In the genomic region with DNA sequence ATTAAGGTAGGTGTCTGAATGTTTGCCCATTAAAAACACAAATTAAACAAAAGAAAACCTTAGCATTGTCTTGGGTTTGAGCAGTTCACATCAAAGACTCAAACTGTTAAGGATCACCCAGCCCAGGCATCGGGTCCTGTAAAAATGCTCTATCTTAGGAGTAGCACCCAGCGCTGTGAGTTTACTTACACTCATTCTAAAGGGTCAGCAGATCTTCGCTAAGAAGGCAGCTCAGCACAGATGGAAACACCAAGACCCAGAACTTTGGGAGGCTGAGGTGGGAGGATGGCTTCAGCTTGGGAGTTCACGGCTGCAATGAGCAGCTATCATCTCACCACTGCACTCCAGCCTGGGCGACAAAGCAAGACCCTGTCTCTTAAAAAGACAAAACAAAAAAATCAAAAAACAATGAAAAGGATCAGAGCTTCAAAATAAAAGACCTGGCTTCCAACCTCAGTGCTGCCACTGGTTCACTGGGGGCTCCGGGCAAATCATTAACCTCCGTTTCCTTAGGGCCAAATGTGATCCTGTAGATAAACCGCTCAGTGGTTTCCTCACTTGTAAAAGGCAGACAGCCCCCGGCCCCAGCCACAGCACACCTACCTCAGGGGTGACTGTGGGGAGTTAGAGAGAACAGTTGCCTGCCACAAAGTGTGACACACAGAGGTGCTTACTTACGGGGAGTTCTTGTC, we compare ENCODE assay signal across 12 cellular contexts. TPM values are rescaled to one million over a fixed set of nuclear protein-coding genes. Genes with fewer than 3 reads are reported as not detected.
A peak's percentile ranks its signal among the peaks of the same experiment; 100 is the strongest.
DNase-seq lines count a peak whose midpoint lies in the region; ATAC-seq and TF ChIP-seq lines count a peak whose summit lies in the region.
"Had no signal": no experiment of that assay in that cellular context is flagged by ENCODE, and none has a peak within 500 bp of the region (broad histone marks: within the 10 kb centered on the region; RNA-seq: fewer than 3 reads in every experiment).

No MANE protein-coding gene starts in this region.

- H3K4me2 ChIP-seq in mesenchymal stem cell (ENCODE audit: low read length, poor library complexity, severe bottlenecking), result no peak overlapping the region

- H2BK120ac ChIP-seq in mesenchymal stem cell (ENCODE audit: low read depth, low read length), result no peak overlapping the region

- H2AK5ac ChIP-seq in mesenchymal stem cell (ENCODE audit: low read length, severe bottlenecking), result no peak overlapping the region

- H3K18ac ChIP-seq in mesenchymal stem cell (ENCODE audit: low read depth in 1 of 2, low read length in 2 of 2), result no peak overlapping the region

- intact Hi-C loops in CD14-positive monocyte (cut with micrococcal nuclease), result no loop called here

- WGBS in mesenchymal stem cell, result 95% methylated on average over 9 of the region's 10 CpGs

- H3K9me3 ChIP-seq in mesenchymal stem cell (ENCODE audit: control insufficient read depth, low read length), result no peaks in the 10 kb centered on the region
- H3K9me3 ChIP-seq: Peyer's patch had no signal

- peaks cover 3% of the 10 kb centered on the region for H3K4me1 Mint-ChIP-seq in CD14-positive monocyte

- peak overlapping the region; percentile 41 for H3K27ac ChIP-seq in C4-2B
- no peak overlapping the region for H3K27ac ChIP-seq in mesenchymal stem cell (ENCODE audit: low read length, poor library complexity, severe bottlenecking)

- H3K36me3 Mint-ChIP-seq in CD14-positive monocyte, result peaks cover 94 to 99% of the 10 kb centered on the region in 2 donors

- no peak for ATAC-seq in HG03095 (IDR thresholded peaks at IDR 0.05; ENCODE audit: unreplicated experiment)
- ATAC-seq in GM19035 (IDR thresholded peaks at IDR 0.05; ENCODE audit: unreplicated experiment), result no peak

- H3K36me3 ChIP-seq in mesenchymal stem cell (ENCODE audit: control insufficient read depth in 1 of 2, insufficient read depth in 2 of 2, low read depth in 1 of 2, low read length in 2 of 2), result peaks cover 62 to 93% of the 10 kb centered on the region in 2 experiments

- H3K9ac ChIP-seq in mesenchymal stem cell (ENCODE audit: low read length), result no peak overlapping the region

- H3K79me1 ChIP-seq in mesenchymal stem cell (replicated peaks; ENCODE audit: low read length, poor library complexity, severe bottlenecking), result peaks cover 27% of the 10 kb centered on the region

- peaks cover 0 to 3% (median 0%) of the 10 kb centered on the region in 7 donors for H3K9me3 Mint-ChIP-seq in CD14-positive monocyte

- no peak overlapping the region for H4K91ac ChIP-seq in mesenchymal stem cell (ENCODE audit: low read length)

- H3K4me3 ChIP-seq in Jurkat, Clone E6-1 (ENCODE audit: low read length), result peak overlapping the region; percentile 3
- no peak overlapping the region for H3K4me3 ChIP-seq in mesenchymal stem cell (ENCODE audit: insufficient read depth in 1 of 2, low read depth in 1 of 2, low read length in 2 of 2)

- H3K27ac Mint-ChIP-seq in CD14-positive monocyte, result peak overlapping the region in 1 of 7 donors; percentile 19

- DNase-seq in Jurkat, Clone E6-1 (ENCODE audit: low read depth, low spot score), result peak; percentile 88
- peak; percentile 37 for DNase-seq in activated gamma-delta T cell treated with Interleukin-2 at 50 U/mL for 16 hours
- peak; percentile 62 for DNase-seq in mesenteric fat pad (ENCODE audit: low spot score)
- DNase-seq in CD14-positive monocyte (ENCODE audit: low spot score), result no peak
- DNase-seq in mesenchymal stem cell, result no peak
- DNase-seq: activated CD4-positive, CD25-positive, alpha-beta regulatory T cell treated with anti-CD3 and anti-CD28 coated beads, Interleukin-2, amount 50 U/mL, for 72 hours had no signal

- no peak overlapping the region for H3K14ac ChIP-seq in mesenchymal stem cell (ENCODE audit: low read length in 2 of 2)

- no peak overlapping the region for H4K8ac ChIP-seq in mesenchymal stem cell (ENCODE audit: low read length)

- peaks cover 16% of the 10 kb centered on the region for H3K4me1 ChIP-seq in mesenchymal stem cell (ENCODE audit: control insufficient read depth, insufficient read depth, low read depth, low read length)

- no peak overlapping the region for H3K4ac ChIP-seq in mesenchymal stem cell (ENCODE audit: low read depth in 1 of 2, low read length in 2 of 2)

- no peaks in the 10 kb centered on the region for H3K27me3 ChIP-seq in mesenchymal stem cell (ENCODE audit: control insufficient read depth in 1 of 2, insufficient read depth in 1 of 2, low read length in 2 of 2)
- H3K27me3 ChIP-seq: Peyer's patch had no signal

- TF ChIP-seq CTCF in C4-2B (conservative IDR thresholded peaks at IDR 0.05) (no peak), CD14-positive monocyte (IDR thresholded peaks at IDR 0.05) (no peak)

- H3K4me3 Mint-ChIP-seq in CD14-positive monocyte, result no peak overlapping the region

- H2BK5ac ChIP-seq in mesenchymal stem cell (ENCODE audit: low read depth, low read length, poor library complexity, severe bottlenecking), result no peak overlapping the region

- H3K27me3 Mint-ChIP-seq in CD14-positive monocyte (ENCODE audit: low read depth in 3 of 3), result peaks cover 0 to 2% (median 0%) of the 10 kb centered on the region in 3 donors

- no peak overlapping the region for H2AFZ ChIP-seq in mesenchymal stem cell (ENCODE audit: low read depth, low read length)

- H3K23ac ChIP-seq in mesenchymal stem cell (ENCODE audit: low read length in 2 of 2), result no peak overlapping the region

- H2BK15ac ChIP-seq in mesenchymal stem cell (ENCODE audit: low read depth, poor library complexity, severe bottlenecking), result no peak overlapping the region

- H2BK12ac ChIP-seq in mesenchymal stem cell (ENCODE audit: low read length in 2 of 2), result no peak overlapping the region

RNA-seq across cellular contexts. Expression of a gene that starts 11.1 kb away (rescaled TPM):
- 47.8 TPM for polyA plus RNA-seq in Jurkat, Clone E6-1 (2012; ENCODE audit: insufficient read depth, insufficient read length)
- 34.8 TPM for total RNA-seq in mesenteric fat pad
- 1 to 10 TPM; 5.1 to 8.0 TPM for polyA plus RNA-seq in CD14-positive monocyte
- 39.7 TPM for polyA plus RNA-seq in mesenchymal stem cell (2013, experiment 1 of 2)
- 37.5 TPM for polyA plus RNA-seq in mesenchymal stem cell (2013, experiment 2 of 2)

RNA-seq across cellular contexts. Expression of a gene that starts 39.1 kb away (rescaled TPM):
- polyA plus RNA-seq in Jurkat, Clone E6-1 (2012; ENCODE audit: insufficient read depth, insufficient read length), result not detected
- 5.7 TPM for total RNA-seq in mesenteric fat pad
- not detected for polyA plus RNA-seq in CD14-positive monocyte
- 0.03 TPM for polyA plus RNA-seq in mesenchymal stem cell (2013, experiment 1 of 2)
- 0.12 TPM for polyA plus RNA-seq in mesenchymal stem cell (2013, experiment 2 of 2)

RNA-seq across cellular contexts. Expression of a gene that starts 57.7 kb away (rescaled TPM):
- not detected for polyA plus RNA-seq in Jurkat, Clone E6-1 (2012; ENCODE audit: insufficient read depth, insufficient read length)
- 0.61 TPM for total RNA-seq in mesenteric fat pad
- polyA plus RNA-seq in CD14-positive monocyte, result not detected
- not detected for polyA plus RNA-seq in mesenchymal stem cell (2013, experiment 1 of 2)
- polyA plus RNA-seq in mesenchymal stem cell (2013, experiment 2 of 2), result not detected
- total RNA-seq: frontal cortex, HT1080, Peyer's patch had no signal

Comparison
In these comparisons a context has a peak if more than half of its experiments do, and no peak if none do; other contexts are left out.
1. DNase-seq: peak in Jurkat, Clone E6-1 (single experiment), activated gamma-delta T cell treated with Interleukin-2 at 50 U/mL for 16 hours (single experiment) and mesenteric fat pad (single experiment); none in CD14-positive monocyte (single experiment) and mesenchymal stem cell (single experiment).